In genomic region chr20:21257192-21257591, GRCh38 we compare ENCODE assay signal across 1 cellular context.
TF ChIP-seq lines count a peak whose summit lies in the region.

No MANE protein-coding gene starts in this region.

TF ChIP-seq in K562, 482 proteins besides CTCF, POLR2A, EP300 and RAD21 (continued from another document):
- TF ChIP-seq E2F8 (IDR thresholded peaks at IDR 0.05; ENCODE audit: low read depth, partially characterized antibody), result no peak
